In the genomic region with DNA sequence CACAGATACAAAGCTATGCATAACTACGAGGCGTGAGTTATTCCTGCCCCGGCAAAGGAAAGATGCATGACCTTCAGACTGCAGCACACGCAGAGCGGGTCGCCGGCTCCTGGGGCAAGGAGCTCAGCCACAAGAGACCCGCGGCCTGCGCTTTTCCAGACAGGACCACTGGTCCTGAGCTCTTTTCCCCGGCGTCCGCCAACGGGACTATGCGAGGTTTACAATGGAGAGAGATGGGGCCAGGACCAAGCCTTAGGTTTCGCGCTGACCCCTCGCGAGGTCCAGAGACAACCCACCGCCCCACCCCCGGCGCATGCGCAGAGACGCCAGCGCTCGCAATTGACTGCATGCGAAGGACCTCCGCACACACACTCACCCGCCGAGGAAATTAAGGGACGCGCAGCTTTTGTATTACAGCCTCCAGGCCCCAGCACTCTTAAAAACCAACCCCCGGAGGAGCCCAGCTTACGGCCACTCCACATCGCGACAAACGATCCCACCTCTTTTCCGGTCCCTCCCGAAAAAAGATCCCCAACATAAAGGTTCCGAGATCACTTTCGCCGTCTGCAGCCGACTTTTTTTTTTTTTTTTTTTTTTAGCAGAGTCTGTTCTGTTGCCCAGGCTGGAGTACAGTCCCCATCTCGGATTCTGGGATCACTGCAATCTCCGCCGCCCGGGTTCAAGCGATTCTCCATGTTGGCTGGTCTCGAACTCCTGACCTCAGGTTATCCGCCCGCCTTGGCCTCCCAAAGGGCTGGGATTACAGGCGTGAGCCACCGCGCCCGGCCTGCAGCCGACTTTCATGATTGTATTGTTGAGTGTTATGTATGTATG, we compare ENCODE assay signal across 1 cellular context.
TF ChIP-seq lines count a peak whose summit lies in the region.

Gene COQ3, minus strand, starts transcription at position 498 of the 834 bp plus-strand sequence. Its CDS starts 16 bp downstream, at position 482.

TF ChIP-seq in K562, 482 proteins besides CTCF, POLR2A, EP300 and RAD21 (continued from another document and continues in another):
- no peak for TF ChIP-seq PRPF4 (IDR thresholded peaks at IDR 0.05; ENCODE audit: insufficient read depth, low read depth, low read length, poor library complexity, severe bottlenecking)
- TF ChIP-seq, protein P1, sequence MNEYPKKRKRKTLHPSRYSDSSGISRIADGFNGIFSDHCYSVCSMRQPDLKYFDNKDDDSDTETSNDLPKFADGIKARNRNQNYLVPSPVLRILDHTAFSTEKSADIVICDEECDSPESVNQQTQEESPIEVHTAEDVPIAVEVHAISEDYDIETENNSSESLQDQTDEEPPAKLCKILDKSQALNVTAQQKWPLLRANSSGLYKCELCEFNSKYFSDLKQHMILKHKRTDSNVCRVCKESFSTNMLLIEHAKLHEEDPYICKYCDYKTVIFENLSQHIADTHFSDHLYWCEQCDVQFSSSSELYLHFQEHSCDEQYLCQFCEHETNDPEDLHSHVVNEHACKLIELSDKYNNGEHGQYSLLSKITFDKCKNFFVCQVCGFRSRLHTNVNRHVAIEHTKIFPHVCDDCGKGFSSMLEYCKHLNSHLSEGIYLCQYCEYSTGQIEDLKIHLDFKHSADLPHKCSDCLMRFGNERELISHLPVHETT (CRISPR knock-in tag; conservative IDR thresholded peaks at IDR 0.05 in 1 of 2, IDR thresholded peaks at IDR 0.05 in 1 of 2): no peak
- TF ChIP-seq ZNF124 (CRISPR knock-in tag; IDR thresholded peaks at IDR 0.05): no peak
- TF ChIP-seq HDGF (IDR thresholded peaks at IDR 0.05): no peak
- no peak for TF ChIP-seq THRAP3 (IDR thresholded peaks at IDR 0.05; ENCODE audit: borderline replicate concordance)
- no peak for TF ChIP-seq KLF16 (IDR thresholded peaks at IDR 0.05)
- TF ChIP-seq PML (IDR thresholded peaks at IDR 0.05; ENCODE audit: low read length): peak; percentile 66
- TF ChIP-seq USF1 (CRISPR knock-in tag; IDR thresholded peaks at IDR 0.05): no peak
- no peak for TF ChIP-seq MAFF (IDR thresholded peaks at IDR 0.05; ENCODE audit: low read length)
- TF ChIP-seq TGIF2 (CRISPR knock-in tag; IDR thresholded peaks at IDR 0.05): no peak
- no peak for TF ChIP-seq GABPB2 (CRISPR knock-in tag; conservative IDR thresholded peaks at IDR 0.05)
- no peak for TF ChIP-seq CREBBP (IDR thresholded peaks at IDR 0.05; ENCODE audit: low read depth, low read length)
- TF ChIP-seq SAFB2 (IDR thresholded peaks at IDR 0.05; ENCODE audit: borderline replicate concordance, low read depth, low read length, severe bottlenecking): no peak
- TF ChIP-seq, protein P2, sequence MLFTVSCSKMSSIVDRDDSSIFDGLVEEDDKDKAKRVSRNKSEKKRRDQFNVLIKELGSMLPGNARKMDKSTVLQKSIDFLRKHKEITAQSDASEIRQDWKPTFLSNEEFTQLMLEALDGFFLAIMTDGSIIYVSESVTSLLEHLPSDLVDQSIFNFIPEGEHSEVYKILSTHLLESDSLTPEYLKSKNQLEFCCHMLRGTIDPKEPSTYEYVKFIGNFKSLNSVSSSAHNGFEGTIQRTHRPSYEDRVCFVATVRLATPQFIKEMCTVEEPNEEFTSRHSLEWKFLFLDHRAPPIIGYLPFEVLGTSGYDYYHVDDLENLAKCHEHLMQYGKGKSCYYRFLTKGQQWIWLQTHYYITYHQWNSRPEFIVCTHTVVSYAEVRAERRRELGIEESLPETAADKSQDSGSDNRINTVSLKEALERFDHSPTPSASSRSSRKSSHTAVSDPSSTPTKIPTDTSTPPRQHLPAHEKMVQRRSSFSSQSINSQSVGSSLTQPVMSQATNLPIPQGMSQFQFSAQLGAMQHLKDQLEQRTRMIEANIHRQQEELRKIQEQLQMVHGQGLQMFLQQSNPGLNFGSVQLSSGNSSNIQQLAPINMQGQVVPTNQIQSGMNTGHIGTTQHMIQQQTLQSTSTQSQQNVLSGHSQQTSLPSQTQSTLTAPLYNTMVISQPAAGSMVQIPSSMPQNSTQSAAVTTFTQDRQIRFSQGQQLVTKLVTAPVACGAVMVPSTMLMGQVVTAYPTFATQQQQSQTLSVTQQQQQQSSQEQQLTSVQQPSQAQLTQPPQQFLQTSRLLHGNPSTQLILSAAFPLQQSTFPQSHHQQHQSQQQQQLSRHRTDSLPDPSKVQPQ (CRISPR knock-in tag; IDR thresholded peaks at IDR 0.05; ENCODE audit: borderline replicate concordance): no peak
- TF ChIP-seq, protein P3, sequence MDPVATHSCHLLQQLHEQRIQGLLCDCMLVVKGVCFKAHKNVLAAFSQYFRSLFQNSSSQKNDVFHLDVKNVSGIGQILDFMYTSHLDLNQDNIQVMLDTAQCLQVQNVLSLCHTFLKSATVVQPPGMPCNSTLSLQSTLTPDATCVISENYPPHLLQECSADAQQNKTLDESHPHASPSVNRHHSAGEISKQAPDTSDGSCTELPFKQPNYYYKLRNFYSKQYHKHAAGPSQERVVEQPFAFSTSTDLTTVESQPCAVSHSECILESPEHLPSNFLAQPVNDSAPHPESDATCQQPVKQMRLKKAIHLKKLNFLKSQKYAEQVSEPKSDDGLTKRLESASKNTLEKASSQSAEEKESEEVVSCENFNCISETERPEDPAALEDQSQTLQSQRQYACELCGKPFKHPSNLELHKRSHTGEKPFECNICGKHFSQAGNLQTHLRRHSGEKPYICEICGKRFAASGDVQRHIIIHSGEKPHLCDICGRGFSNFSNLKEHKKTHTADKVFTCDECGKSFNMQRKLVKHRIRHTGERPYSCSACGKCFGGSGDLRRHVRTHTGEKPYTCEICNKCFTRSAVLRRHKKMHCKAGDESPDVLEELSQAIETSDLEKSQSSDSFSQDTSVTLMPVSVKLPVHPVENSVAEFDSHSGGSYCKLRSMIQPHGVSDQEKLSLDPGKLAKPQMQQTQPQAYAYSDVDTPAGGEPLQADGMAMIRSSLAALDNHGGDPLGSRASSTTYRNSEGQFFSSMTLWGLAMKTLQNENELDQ (CRISPR knock-in tag; IDR thresholded peaks at IDR 0.05; ENCODE audit: borderline replicate concordance): no peak
- no peak for TF ChIP-seq GTF2F1 (IDR thresholded peaks at IDR 0.05; ENCODE audit: low read depth, low read length)
- TF ChIP-seq SRF (CRISPR knock-in tag; IDR thresholded peaks at IDR 0.05): no peak
- TF ChIP-seq MLX (CRISPR knock-in tag; conservative IDR thresholded peaks at IDR 0.05): no peak
- TF ChIP-seq, protein P4, sequence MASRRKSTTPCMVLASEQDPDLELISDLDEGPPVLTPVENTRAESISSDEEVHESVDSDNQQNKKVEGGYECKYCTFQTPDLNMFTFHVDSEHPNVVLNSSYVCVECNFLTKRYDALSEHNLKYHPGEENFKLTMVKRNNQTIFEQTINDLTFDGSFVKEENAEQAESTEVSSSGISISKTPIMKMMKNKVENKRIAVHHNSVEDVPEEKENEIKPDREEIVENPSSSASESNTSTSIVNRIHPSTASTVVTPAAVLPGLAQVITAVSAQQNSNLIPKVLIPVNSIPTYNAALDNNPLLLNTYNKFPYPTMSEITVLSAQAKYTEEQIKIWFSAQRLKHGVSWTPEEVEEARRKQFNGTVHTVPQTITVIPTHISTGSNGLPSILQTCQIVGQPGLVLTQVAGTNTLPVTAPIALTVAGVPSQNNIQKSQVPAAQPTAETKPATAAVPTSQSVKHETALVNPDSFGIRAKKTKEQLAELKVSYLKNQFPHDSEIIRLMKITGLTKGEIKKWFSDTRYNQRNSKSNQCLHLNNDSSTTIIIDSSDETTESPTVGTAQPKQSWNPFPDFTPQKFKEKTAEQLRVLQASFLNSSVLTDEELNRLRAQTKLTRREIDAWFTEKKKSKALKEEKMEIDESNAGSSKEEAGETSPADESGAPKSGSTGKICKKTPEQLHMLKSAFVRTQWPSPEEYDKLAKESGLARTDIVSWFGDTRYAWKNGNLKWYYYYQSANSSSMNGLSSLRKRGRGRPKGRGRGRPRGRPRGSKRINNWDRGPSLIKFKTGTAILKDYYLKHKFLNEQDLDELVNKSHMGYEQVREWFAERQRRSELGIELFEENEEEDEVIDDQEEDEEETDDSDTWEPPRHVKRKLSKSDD (conservative IDR thresholded peaks at IDR 0.05; ENCODE audit: low read length): no peak
- TF ChIP-seq NR3C1 (CRISPR knock-in tag; IDR thresholded peaks at IDR 0.05): no peak
- TF ChIP-seq NR2C2 (CRISPR knock-in tag; IDR thresholded peaks at IDR 0.05): no peak
- peak; percentile 81 for TF ChIP-seq NR2C2 (tag; IDR thresholded peaks at IDR 0.05)
- TF ChIP-seq MTA3 (IDR thresholded peaks at IDR 0.05; ENCODE audit: borderline replicate concordance): no peak
- no peak; the same call in 1 of the 2 replicates for TF ChIP-seq TCF7L2 (IDR thresholded peaks at IDR 0.05; ENCODE audit: low read depth, low read length)
- TF ChIP-seq MTA1 (IDR thresholded peaks at IDR 0.05; ENCODE audit: borderline replicate concordance): no peak
- 0 out of 2 replicates have a peak, but pooled peaks have one; percentile 51 for TF ChIP-seq SMAD4 (CRISPR knock-in tag; conservative IDR thresholded peaks at IDR 0.05)
- no peak for TF ChIP-seq ARHGAP35 (IDR thresholded peaks at IDR 0.05; ENCODE audit: partially characterized antibody)
- no peak for TF ChIP-seq ZBED1 (IDR thresholded peaks at IDR 0.05)
- TF ChIP-seq NBN (IDR thresholded peaks at IDR 0.05; ENCODE audit: low read depth): peak; percentile 72; the same call in 1 of the 2 replicates
- no peak for TF ChIP-seq MAFG (tag; conservative IDR thresholded peaks at IDR 0.05)
- TF ChIP-seq ZNF316 (IDR thresholded peaks at IDR 0.05): no peak
- TF ChIP-seq, protein P5, sequence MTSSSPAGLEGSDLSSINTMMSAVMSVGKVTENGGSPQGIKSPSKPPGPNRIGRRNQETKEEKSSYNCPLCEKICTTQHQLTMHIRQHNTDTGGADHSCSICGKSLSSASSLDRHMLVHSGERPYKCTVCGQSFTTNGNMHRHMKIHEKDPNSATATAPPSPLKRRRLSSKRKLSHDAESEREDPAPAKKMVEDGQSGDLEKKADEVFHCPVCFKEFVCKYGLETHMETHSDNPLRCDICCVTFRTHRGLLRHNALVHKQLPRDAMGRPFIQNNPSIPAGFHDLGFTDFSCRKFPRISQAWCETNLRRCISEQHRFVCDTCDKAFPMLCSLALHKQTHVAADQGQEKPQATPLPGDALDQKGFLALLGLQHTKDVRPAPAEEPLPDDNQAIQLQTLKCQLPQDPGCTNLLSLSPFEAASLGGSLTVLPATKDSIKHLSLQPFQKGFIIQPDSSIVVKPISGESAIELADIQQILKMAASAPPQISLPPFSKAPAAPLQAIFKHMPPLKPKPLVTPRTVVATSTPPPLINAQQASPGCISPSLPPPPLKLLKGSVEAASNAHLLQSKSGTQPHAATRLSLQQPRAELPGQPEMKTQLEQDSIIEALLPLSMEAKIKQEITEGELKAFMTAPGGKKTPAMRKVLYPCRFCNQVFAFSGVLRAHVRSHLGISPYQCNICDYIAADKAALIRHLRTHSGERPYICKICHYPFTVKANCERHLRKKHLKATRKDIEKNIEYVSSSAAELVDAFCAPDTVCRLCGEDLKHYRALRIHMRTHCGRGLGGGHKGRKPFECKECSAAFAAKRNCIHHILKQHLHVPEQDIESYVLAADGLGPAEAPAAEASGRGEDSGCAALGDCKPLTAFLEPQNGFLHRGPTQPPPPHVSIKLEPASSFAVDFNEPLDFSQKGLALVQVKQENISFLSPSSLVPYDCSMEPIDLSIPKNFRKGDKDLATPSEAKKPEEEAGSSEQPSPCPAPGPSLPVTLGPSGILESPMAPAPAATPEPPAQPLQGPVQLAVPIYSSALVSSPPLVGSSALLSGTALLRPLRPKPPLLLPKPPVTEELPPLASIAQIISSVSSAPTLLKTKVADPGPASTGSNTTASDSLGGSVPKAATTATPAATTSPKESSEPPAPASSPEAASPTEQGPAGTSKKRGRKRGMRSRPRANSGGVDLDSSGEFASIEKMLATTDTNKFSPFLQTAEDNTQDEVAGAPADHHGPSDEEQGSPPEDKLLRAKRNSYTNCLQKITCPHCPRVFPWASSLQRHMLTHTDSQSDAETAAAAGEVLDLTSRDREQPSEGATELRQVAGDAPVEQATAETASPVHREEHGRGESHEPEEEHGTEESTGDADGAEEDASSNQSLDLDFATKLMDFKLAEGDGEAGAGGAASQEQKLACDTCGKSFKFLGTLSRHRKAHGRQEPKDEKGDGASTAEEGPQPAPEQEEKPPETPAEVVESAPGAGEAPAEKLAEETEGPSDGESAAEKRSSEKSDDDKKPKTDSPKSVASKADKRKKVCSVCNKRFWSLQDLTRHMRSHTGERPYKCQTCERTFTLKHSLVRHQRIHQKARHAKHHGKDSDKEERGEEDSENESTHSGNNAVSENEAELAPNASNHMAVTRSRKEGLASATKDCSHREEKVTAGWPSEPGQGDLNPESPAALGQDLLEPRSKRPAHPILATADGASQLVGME (CRISPR knock-in tag; IDR thresholded peaks at IDR 0.05): 0 out of 2 replicates have a peak, but pooled peaks have one; percentile 66
- TF ChIP-seq SIN3A (IDR thresholded peaks at IDR 0.05; ENCODE audit: borderline replicate concordance in 2 of 2, control insufficient read depth in 1 of 2, low read depth in 2 of 2, low read length in 2 of 2): no peak
- TF ChIP-seq ZNF655 (CRISPR knock-in tag; IDR thresholded peaks at IDR 0.05): no peak
- TF ChIP-seq, protein P6, sequence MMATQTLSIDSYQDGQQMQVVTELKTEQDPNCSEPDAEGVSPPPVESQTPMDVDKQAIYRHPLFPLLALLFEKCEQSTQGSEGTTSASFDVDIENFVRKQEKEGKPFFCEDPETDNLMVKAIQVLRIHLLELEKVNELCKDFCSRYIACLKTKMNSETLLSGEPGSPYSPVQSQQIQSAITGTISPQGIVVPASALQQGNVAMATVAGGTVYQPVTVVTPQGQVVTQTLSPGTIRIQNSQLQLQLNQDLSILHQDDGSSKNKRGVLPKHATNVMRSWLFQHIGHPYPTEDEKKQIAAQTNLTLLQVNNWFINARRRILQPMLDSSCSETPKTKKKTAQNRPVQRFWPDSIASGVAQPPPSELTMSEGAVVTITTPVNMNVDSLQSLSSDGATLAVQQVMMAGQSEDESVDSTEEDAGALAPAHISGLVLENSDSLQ (IDR thresholded peaks at IDR 0.05): no peak
- TF ChIP-seq ZZZ3 (IDR thresholded peaks at IDR 0.05): no peak; the same call in 1 of the 2 replicates
- no peak for TF ChIP-seq PHTF2 (CRISPR knock-in tag; IDR thresholded peaks at IDR 0.05)
